20 cellular contexts compared by ENCODE assay signal in the genomic region with DNA sequence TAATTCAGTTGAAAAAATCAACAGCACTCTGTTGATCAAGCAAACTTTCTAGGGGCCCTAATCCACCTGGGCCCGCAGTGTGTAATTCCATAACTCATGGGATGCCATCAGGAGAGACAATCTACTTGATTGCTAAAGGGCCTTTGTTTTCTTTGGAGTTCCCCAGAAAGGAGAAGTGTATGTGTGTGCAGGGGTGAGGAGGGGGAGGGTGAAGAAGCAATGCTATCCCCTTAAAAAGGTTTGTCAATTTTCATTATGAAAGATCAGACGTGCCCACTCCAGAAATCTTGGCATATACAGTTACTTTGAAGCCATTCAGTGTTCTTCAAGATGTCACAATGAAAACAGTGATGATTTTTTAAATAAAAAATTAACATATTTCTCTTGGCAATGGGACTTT. TPM values are rescaled to one million over a fixed set of nuclear protein-coding genes. Genes with fewer than 3 reads are reported as not detected.
DNase-seq lines count a peak whose midpoint lies in the region; ATAC-seq and TF ChIP-seq lines count a peak whose summit lies in the region.
"Had no signal": no experiment of that assay in that cellular context is flagged by ENCODE, and none has a peak within 500 bp of the region (broad histone marks: within the 10 kb centered on the region; RNA-seq: fewer than 3 reads in every experiment).

No MANE protein-coding gene starts in this region.

- H2AFZ ChIP-seq in Loucy (ENCODE audit: low read length): no peak overlapping the region

- H3F3A ChIP-seq in Loucy (ENCODE audit: low read depth): no peaks in the 10 kb centered on the region

- H3K27ac Mint-ChIP-seq in activated B cell treated with CpG ODN at 0.5 μM for 24 hours (peak overlapping the region; percentile 12), natural killer cell (peak overlapping the region; percentile 84), type B pancreatic cell (no peak overlapping the region)

- TF ChIP-seq POLR2A in sigmoid colon (IDR thresholded peaks at IDR 0.05): no peak

- H3K4me1 Mint-ChIP-seq in activated B cell treated with CpG ODN at 0.5 μM for 24 hours: peaks cover 63% of the 10 kb centered on the region
- H3K4me1 Mint-ChIP-seq in natural killer cell: peaks cover 71 to 89% of the 10 kb centered on the region in 2 donors
- peaks cover 15% of the 10 kb centered on the region for H3K4me1 Mint-ChIP-seq in type B pancreatic cell (ENCODE audit: unreplicated experiment)

- H3K27me3 ChIP-seq in Loucy (ENCODE audit: insufficient read depth, low read length, poor library complexity, severe bottlenecking) (no peaks in the 10 kb centered on the region), sigmoid colon (no peaks in the 10 kb centered on the region)
- H3K27me3 ChIP-seq: heart left ventricle, left lung, spleen had no signal

- H3K9me2 ChIP-seq in Loucy (replicated peaks; ENCODE audit: low read depth, low read length): no peaks in the 10 kb centered on the region

- H3K27me3 Mint-ChIP-seq in activated B cell treated with CpG ODN at 0.5 μM for 24 hours (no peaks in the 10 kb centered on the region), natural killer cell (ENCODE audit: low read depth in 2 of 2) (no peaks in the 10 kb centered on the region), type B pancreatic cell (no peaks in the 10 kb centered on the region)

- H3K4me2 ChIP-seq in Loucy (ENCODE audit: low read depth, low read length, poor library complexity, severe bottlenecking): peak overlapping the region; percentile 80

- peaks cover 11% of the 10 kb centered on the region for H4K20me1 ChIP-seq in Loucy (ENCODE audit: insufficient read depth, low read length, poor library complexity, severe bottlenecking)

- no peak overlapping the region for H3K9ac ChIP-seq in Loucy (ENCODE audit: low read depth, low read length, poor library complexity, severe bottlenecking)

- no peaks in the 10 kb centered on the region for H3K9me3 Mint-ChIP-seq in activated B cell treated with CpG ODN at 0.5 μM for 24 hours
- H3K9me3 Mint-ChIP-seq in natural killer cell: no peaks in the 10 kb centered on the region
- no peaks in the 10 kb centered on the region for H3K9me3 Mint-ChIP-seq in type B pancreatic cell
- H3K9me3 Mint-ChIP-seq: activated T-helper 1 cell treated with anti-CD3 and anti-CD28 coated beads, Interleukin-12 subunit alpha, Interleukin-12 subunit beta, Interleukin-2, Interleukin-4 antibody, amounts not matched to agents 30 ng/mL and 10 ng/mL and 1 ng/mL, durations not matched to agents 14 hours and 24 hours and 36 hours had no signal

- H3K9me3 ChIP-seq in Loucy (ENCODE audit: insufficient read depth, low read depth, low read length) (no peaks in the 10 kb centered on the region), sigmoid colon (no peaks in the 10 kb centered on the region)
- H3K9me3 ChIP-seq: heart left ventricle, left lung, spleen had no signal

- H3K36me3 ChIP-seq in Loucy (ENCODE audit: insufficient read depth, low read length): no peaks in the 10 kb centered on the region
- H3K36me3 ChIP-seq in sigmoid colon: no peaks in the 10 kb centered on the region
- H3K36me3 ChIP-seq: heart left ventricle, left lung had no signal

- no peak for TF ChIP-seq EP300 in sigmoid colon (IDR thresholded peaks at IDR 0.05)

- DNase-seq in NOMO-1 treated with DMSO at 0.1 percent for 48 hours (lab: John Stamatoyannopoulos, UW; ENCODE audit: unreplicated experiment) (peak; percentile 22), NOMO-1 treated with dmso at 0.1 percent for 144 hours (lab: John Stamatoyannopoulos, UW; ENCODE audit: unreplicated experiment) (no peak), activated B cell treated with CpG ODN at 0.5 μM for 24 hours (no peak), natural killer cell (no peak), midbrain (lab: John Stamatoyannopoulos, UW) (no peak), sigmoid colon (no peak), type B pancreatic cell (ENCODE audit: extremely low spot score, unreplicated experiment) (no peak)
- DNase-seq: activated CD4-positive, CD25-positive, alpha-beta regulatory T cell; activated CD8-positive, alpha-beta memory T cell treated with anti-CD3 and anti-CD28 coated beads for 24 hours; Calu3; cortex of kidney; heart left ventricle; left lung; NCI-H2171 treated with DMSO at 0.1 percent for 48 hours; NCI-H526 treated with DMSO at 0.1 percent for 48 hours; spleen; stimulated activated CD4-positive, alpha-beta T cell treated with anti-CD3 and anti-CD28 coated beads, Interleukin-4, amount 100 ng/mL, for 4 hours had no signal

- H3K36me3 Mint-ChIP-seq in activated B cell treated with CpG ODN at 0.5 μM for 24 hours (ENCODE audit: low read depth): peaks cover 29% of the 10 kb centered on the region
- H3K36me3 Mint-ChIP-seq in natural killer cell: peaks cover 8% of the 10 kb centered on the region
- H3K36me3 Mint-ChIP-seq in type B pancreatic cell: peaks cover 8% of the 10 kb centered on the region

- TF ChIP-seq CTCF in Loucy (conservative IDR thresholded peaks at IDR 0.05; ENCODE audit: low read length) (no peak), activated B cell treated with CpG ODN at 0.5 μM for 24 hours (IDR thresholded peaks at IDR 0.05) (no peak), natural killer cell (IDR thresholded peaks at IDR 0.05) (no peak), sigmoid colon (IDR thresholded peaks at IDR 0.05) (no peak), type B pancreatic cell (conservative IDR thresholded peaks at IDR 0.05) (no peak)

- H3K79me2 ChIP-seq in Loucy (ENCODE audit: insufficient read depth, low read length): peaks cover 92% of the 10 kb centered on the region

- no peak for ATAC-seq in activated B cell treated with CpG ODN at 0.5 μM for 24 hours (ENCODE audit: low read depth)
- ATAC-seq in natural killer cell: no peak
- ATAC-seq: heart left ventricle, left lung had no signal

- 69 to 83% methylated on average over 2 of the region's 2 CpGs for WGBS in sigmoid colon, 2 donors

- H3K27ac ChIP-seq in sigmoid colon: peak overlapping the region in 1 of 4 donors; percentile 43
- H3K27ac ChIP-seq: 22Rv1, heart left ventricle had no signal

- peaks cover 16% of the 10 kb centered on the region for H3K4me1 ChIP-seq in Loucy (ENCODE audit: insufficient read depth, low read length, poor library complexity, severe bottlenecking)
- H3K4me1 ChIP-seq in sigmoid colon: peaks cover 0 to 34% (median 12%) of the 10 kb centered on the region in 4 donors

- POLR2A ChIA-PET in activated B cell treated with CpG ODN at 0.5 μM for 24 hours (lab: Charles Lee): no interaction called here

- intact Hi-C loops in activated B cell treated with CpG ODN at 0.5 μM for 24 hours (cut with micrococcal nuclease): loop anchor here (2.0 kb wide), 1 partner anchor 16 kb away; no protein-coding TSS in a partner anchor
- intact Hi-C loops in natural killer cell (cut with micrococcal nuclease): no loop called here
- intact Hi-C loops in sigmoid colon (cut with DNase I): no loop called here

- no peak overlapping the region for H3K4me3 Mint-ChIP-seq in activated B cell treated with CpG ODN at 0.5 μM for 24 hours
- peak overlapping the region; percentile 53 for H3K4me3 Mint-ChIP-seq in natural killer cell
- no peak overlapping the region for H3K4me3 Mint-ChIP-seq in type B pancreatic cell
- H3K4me3 Mint-ChIP-seq: activated T-helper 1 cell treated with anti-CD3 and anti-CD28 coated beads, Interleukin-12 subunit alpha, Interleukin-12 subunit beta, Interleukin-2, Interleukin-4 antibody, amounts not matched to agents 30 ng/mL and 10 ng/mL and 1 ng/mL, durations not matched to agents 14 hours and 24 hours and 36 hours had no signal

- H3K4me3 ChIP-seq in Loucy (ENCODE audit: low read length, poor library complexity, severe bottlenecking): peak overlapping the region; percentile 61
- no peak overlapping the region for H3K4me3 ChIP-seq in sigmoid colon
- H3K4me3 ChIP-seq: heart left ventricle, left lung had no signal

- CTCF ChIA-PET in activated B cell treated with CpG ODN at 0.5 μM for 24 hours (lab: Charles Lee): no interaction called here

RNA-seq across cellular contexts. Expression of a gene that starts 6.2 kb away (rescaled TPM):
- total RNA-seq in activated B cell treated with CpG ODN at 0.5 μM for 24 hours: 39.3 and 56.0 TPM in 2 replicates
- 100 to 1,000 TPM; 359 to 395 (median 372) TPM for total RNA-seq in natural killer cell
- total RNA-seq in sigmoid colon: 10 to 100 TPM in 3 of 4 donors, 1 to 10 TPM in 1; 9.3 to 26.9 (median 14.9) TPM
- polyA plus RNA-seq in sigmoid colon: 10 to 100 TPM in 1 of 3 donors, 1 to 10 TPM in 2; 1.8 to 13.6 (median 4.8) TPM
- total RNA-seq in type B pancreatic cell (ENCODE audit: low replicate concordance): 19.6 and 25.2 TPM in 2 replicates
